In genomic region chr7:157641866-157642265, GRCh38 we compare ENCODE assay signal across 26 cellular contexts.
"Had no signal": no experiment of that assay in that cellular context is flagged by ENCODE, and none has a peak within 500 bp of the region (broad histone marks: within the 10 kb centered on the region; RNA-seq: fewer than 3 reads in every experiment).

No MANE protein-coding gene starts in this region.

- H3K9me3 ChIP-seq: testis, thyroid gland had no signal

- H3K27ac ChIP-seq: heart right ventricle, hepatocyte, left ventricle myocardium inferior, parathyroid adenoma, right atrium auricular region, skin epidermis, stomach, testis, thyroid gland, transverse colon, vagina had no signal

- H2AFZ ChIP-seq: hepatocyte, parathyroid adenoma had no signal

- H3K9ac ChIP-seq: parathyroid adenoma had no signal

- H3K4me2 ChIP-seq: hepatocyte had no signal

- H3K79me2 ChIP-seq: hepatocyte, parathyroid adenoma had no signal

- H3K4me3 Mint-ChIP-seq: naive thymus-derived CD4-positive, alpha-beta T cell; nephron progenitor cell; stimulated activated naive B cell treated with anti-CD40 and anti-IgM and Interleukin-4, amounts not matched to agents 10 μg/mL and 1 μg/mL and 100 μg/mL, for 72 hours had no signal

- DNase-seq: heart right ventricle; islet precursor cell; left ventricle myocardium inferior; mesendoderm; midbrain; mucosa of descending colon; naive thymus-derived CD4-positive, alpha-beta T cell; nephron progenitor cell; stimulated activated CD4-positive, alpha-beta T cell treated with anti-CD3 and anti-CD28 coated beads, Interleukin-12 subunit alpha, Interleukin-12 subunit beta, amount 100 ng/mL, for 4 hours; stimulated activated CD4-positive, alpha-beta T cell treated with anti-CD3 and anti-CD28 coated beads, Interleukin-15, amount 100 ng/mL, for 24 hours; stimulated activated CD4-positive, alpha-beta T cell treated with anti-CD3 and anti-CD28 coated beads, Interleukin-2, amount 100 ng/mL, for 24 hours; stimulated activated CD4-positive, alpha-beta T cell treated with anti-CD3 and anti-CD28 coated beads, Interleukin-4, amount 100 ng/mL, for 1 hour; stimulated activated naive B cell treated with anti-CD40 and anti-IgM and Interleukin-4, amounts not matched to agents 10 μg/mL and 1 μg/mL and 100 μg/mL, for 72 hours; stimulated activated naive CD8-positive, alpha-beta T cell treated with anti-CD3 and anti-CD28 coated beads, Interleukin-15, Interleukin-2, amounts not matched to agents 100 U/mL and 50 U/mL, for 24 hours; stomach; testis; thyroid gland; transverse colon had no signal

- H3K27me3 ChIP-seq: hepatocyte, right atrium auricular region, stomach, testis, thyroid gland, transverse colon, vagina had no signal

- H3K27ac Mint-ChIP-seq: naive thymus-derived CD4-positive, alpha-beta T cell; nephron progenitor cell; progenitor cell of endocrine pancreas; stimulated activated naive B cell treated with anti-CD40 and anti-IgM and Interleukin-4, amounts not matched to agents 10 μg/mL and 1 μg/mL and 100 μg/mL, for 72 hours had no signal

- ATAC-seq: heart right ventricle; mucosa of descending colon; naive thymus-derived CD4-positive, alpha-beta T cell; sciatic nerve; stimulated activated naive B cell treated with anti-CD40 and anti-IgM and Interleukin-4, amounts not matched to agents 10 μg/mL and 1 μg/mL and 100 μg/mL, for 72 hours; stimulated activated naive CD8-positive, alpha-beta T cell treated with anti-CD3 and anti-CD28 coated beads, Interleukin-15, Interleukin-2, amounts not matched to agents 100 U/mL and 50 U/mL, for 24 hours had no signal

- H3K36me3 ChIP-seq: heart right ventricle, left ventricle myocardium inferior, right atrium auricular region, stomach, thyroid gland, transverse colon, vagina had no signal

- H3K4me1 Mint-ChIP-seq: nephron progenitor cell; stimulated activated naive B cell treated with anti-CD40 and anti-IgM and Interleukin-4, amounts not matched to agents 10 μg/mL and 1 μg/mL and 100 μg/mL, for 72 hours had no signal

- H3K4me3 ChIP-seq: heart right ventricle, hepatocyte, left ventricle myocardium inferior, lung, mucosa of descending colon, right atrium auricular region, skin epidermis, stomach, testis, thyroid gland, transverse colon, vagina had no signal

- H3K4me1 ChIP-seq: heart right ventricle, left ventricle myocardium inferior, parathyroid adenoma, right atrium auricular region, stomach, testis, thyroid gland, transverse colon, vagina had no signal
